In the genomic region with DNA sequence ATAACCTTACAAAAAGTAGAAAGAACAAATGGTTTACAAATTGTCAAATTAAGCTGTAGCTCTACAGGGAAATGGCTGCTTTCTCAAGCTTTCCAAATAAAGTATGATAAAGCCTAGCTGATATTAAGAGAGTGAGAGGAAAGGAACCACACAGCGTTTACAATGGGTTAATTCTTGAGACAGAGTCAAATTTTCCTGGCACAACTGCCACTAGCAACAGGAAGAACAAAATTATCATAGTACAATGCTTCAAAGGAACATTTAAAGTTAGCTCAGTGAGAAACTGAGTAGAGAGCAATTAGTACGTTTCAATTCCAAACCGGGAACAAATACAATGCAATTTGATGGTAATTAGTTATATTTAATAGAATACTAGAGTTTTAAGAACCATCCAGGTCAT, we compare ENCODE assay signal across 15 cellular contexts.
DNase-seq lines count a peak whose midpoint lies in the region; ATAC-seq and TF ChIP-seq lines count a peak whose summit lies in the region.
"Had no signal": no experiment of that assay in that cellular context is flagged by ENCODE, and none has a peak within 500 bp of the region (broad histone marks: within the 10 kb centered on the region; RNA-seq: fewer than 3 reads in every experiment).

No MANE protein-coding gene starts in this region.

- H3K4me2 ChIP-seq in parathyroid adenoma (ENCODE audit: low read length), result no peak overlapping the region
- H3K4me2 ChIP-seq in osteoblast (ENCODE audit: insufficient read depth, low read length), result no peak overlapping the region
- H3K4me2 ChIP-seq: neural progenitor cell, smooth muscle cell had no signal

- H3K27me3 Mint-ChIP-seq in CD4-positive, CD25-positive, alpha-beta regulatory T cell, result no peaks in the 10 kb centered on the region

- H4K20me1 ChIP-seq in osteoblast (ENCODE audit: insufficient read depth, low read length), result no peaks in the 10 kb centered on the region

- no peak overlapping the region for H3K4me3 Mint-ChIP-seq in CD4-positive, CD25-positive, alpha-beta regulatory T cell
- H3K4me3 Mint-ChIP-seq: neural progenitor cell had no signal

- no peak overlapping the region for H3K27ac ChIP-seq in CD4-positive, CD25-positive, alpha-beta regulatory T cell (ENCODE audit: insufficient read depth, low read length, poor library complexity, severe bottlenecking)
- H3K27ac ChIP-seq in parathyroid adenoma (peak overlapping the region; percentile 42), osteoblast (ENCODE audit: low read depth, low read length) (no peak overlapping the region)
- H3K27ac ChIP-seq: neural progenitor cell had no signal

- no peaks in the 10 kb centered on the region for H3K27me3 ChIP-seq in CD4-positive, CD25-positive, alpha-beta regulatory T cell (ENCODE audit: control insufficient read depth, insufficient read depth, low read length)
- no peaks in the 10 kb centered on the region for H3K27me3 ChIP-seq in adipocyte (replicated peaks; ENCODE audit: control insufficient read depth, insufficient read depth, low read length)
- H3K27me3 ChIP-seq in parathyroid adenoma (ENCODE audit: control insufficient read depth, insufficient read depth, low read length), result no peaks in the 10 kb centered on the region
- H3K27me3 ChIP-seq in osteoblast (ENCODE audit: insufficient read depth, low read length), result no peaks in the 10 kb centered on the region
- H3K27me3 ChIP-seq: neural progenitor cell, transverse colon had no signal

- TF ChIP-seq CTCF in fibroblast of pulmonary artery (IDR thresholded peaks at IDR 0.05; ENCODE audit: low read length, missing control alignments) (no peak), parathyroid adenoma (IDR thresholded peaks at IDR 0.05) (no peak), osteoblast (IDR thresholded peaks at IDR 0.05; ENCODE audit: extremely low read depth, low read depth, low read length) (no peak)

- H3K9ac ChIP-seq in adipocyte (ENCODE audit: low read length), result peak overlapping the region; percentile 14
- H3K9ac ChIP-seq in parathyroid adenoma, result no peak overlapping the region
- H3K9ac ChIP-seq: neural progenitor cell had no signal

- H3K4me1 ChIP-seq in CD4-positive, CD25-positive, alpha-beta regulatory T cell (ENCODE audit: control insufficient read depth, insufficient read depth, low read length, poor library complexity, severe bottlenecking), result no peaks in the 10 kb centered on the region
- H3K4me1 ChIP-seq in adipocyte (ENCODE audit: control insufficient read depth, insufficient read depth, low read length), result peaks cover 9% of the 10 kb centered on the region
- no peaks in the 10 kb centered on the region for H3K4me1 ChIP-seq in parathyroid adenoma
- no peaks in the 10 kb centered on the region for H3K4me1 ChIP-seq in osteoblast (ENCODE audit: insufficient read depth, low read length)
- H3K4me1 ChIP-seq: neural progenitor cell had no signal

- peak overlapping the region in 2 of 3 donors; percentile 48 to 52 for H3K27ac Mint-ChIP-seq in CD4-positive, CD25-positive, alpha-beta regulatory T cell
- H3K27ac Mint-ChIP-seq: neural progenitor cell had no signal

- no peak for DNase-seq in CD4-positive, CD25-positive, alpha-beta regulatory T cell
- DNase-seq in adipocyte (ENCODE audit: low read depth), result peak; percentile 37
- peak; percentile 53 for DNase-seq in fibroblast of pulmonary artery (ENCODE audit: low read depth)
- no peak for DNase-seq in NCI-H128 (lab: John Stamatoyannopoulos, UW; ENCODE audit: unreplicated experiment)
- no peak for DNase-seq in osteoblast (ENCODE audit: insufficient read length, low spot score, missing footprints)
- DNase-seq: amygdala, DMS53, left colon, NCI-H2171 treated with DMSO at 0.1 percent for 48 hours, transverse colon had no signal

- no peaks in the 10 kb centered on the region for H3K9me3 Mint-ChIP-seq in CD4-positive, CD25-positive, alpha-beta regulatory T cell
- H3K9me3 Mint-ChIP-seq: neural progenitor cell had no signal

- no peak for ATAC-seq in CD4-positive, CD25-positive, alpha-beta regulatory T cell (ENCODE audit: low read depth in 2 of 2)
- ATAC-seq in HG03108 (IDR thresholded peaks at IDR 0.05; ENCODE audit: unreplicated experiment), result no peak
- no peak for ATAC-seq in HG02970 (IDR thresholded peaks at IDR 0.05; ENCODE audit: low FRiP score, unreplicated experiment)
- ATAC-seq: left colon had no signal

- no peak overlapping the region for H2AFZ ChIP-seq in parathyroid adenoma
- H2AFZ ChIP-seq in osteoblast (ENCODE audit: low read length), result no peak overlapping the region
- H2AFZ ChIP-seq: neural progenitor cell had no signal

- peaks cover 60% of the 10 kb centered on the region for H3K36me3 ChIP-seq in CD4-positive, CD25-positive, alpha-beta regulatory T cell (ENCODE audit: control insufficient read depth, insufficient read depth, low read length)
- peaks cover 54% of the 10 kb centered on the region for H3K36me3 ChIP-seq in adipocyte (ENCODE audit: control insufficient read depth, insufficient read depth, low read length, severe bottlenecking)
- no peaks in the 10 kb centered on the region for H3K36me3 ChIP-seq in parathyroid adenoma (ENCODE audit: control insufficient read depth, insufficient read depth, low read length)
- peaks cover 24% of the 10 kb centered on the region for H3K36me3 ChIP-seq in osteoblast (ENCODE audit: insufficient read depth, low read length)

- peaks cover 51% of the 10 kb centered on the region for H3K36me3 Mint-ChIP-seq in CD4-positive, CD25-positive, alpha-beta regulatory T cell

- H3K4me3 ChIP-seq in CD4-positive, CD25-positive, alpha-beta regulatory T cell (ENCODE audit: low read depth, low read length), result no peak overlapping the region
- H3K4me3 ChIP-seq in adipocyte (ENCODE audit: low read length) (no peak overlapping the region), fibroblast of pulmonary artery (replicated peaks; ENCODE audit: low read depth, low read length) (no peak overlapping the region), parathyroid adenoma (ENCODE audit: low read depth, low read length) (no peak overlapping the region), osteoblast (ENCODE audit: insufficient read depth, low read length) (no peak overlapping the region)
- H3K4me3 ChIP-seq: neural progenitor cell, smooth muscle cell, transverse colon had no signal

- H3K4me1 Mint-ChIP-seq in CD4-positive, CD25-positive, alpha-beta regulatory T cell, result peaks cover 16 to 30% (median 23%) of the 10 kb centered on the region in 4 donors
- H3K4me1 Mint-ChIP-seq: neural progenitor cell had no signal

- H3K9me3 ChIP-seq in CD4-positive, CD25-positive, alpha-beta regulatory T cell (ENCODE audit: control insufficient read depth in 2 of 2, low read length in 2 of 2), result no peaks in the 10 kb centered on the region
- H3K9me3 ChIP-seq in adipocyte (ENCODE audit: control insufficient read depth, low read length), result no peaks in the 10 kb centered on the region
- H3K9me3 ChIP-seq in parathyroid adenoma (ENCODE audit: control insufficient read depth, low read length), result no peaks in the 10 kb centered on the region
- H3K9me3 ChIP-seq in osteoblast (ENCODE audit: low read depth, low read length), result no peaks in the 10 kb centered on the region
- H3K9me3 ChIP-seq: transverse colon had no signal

- H3K79me2 ChIP-seq in parathyroid adenoma (no peaks in the 10 kb centered on the region), osteoblast (ENCODE audit: insufficient read depth, low read length) (peaks cover 22% of the 10 kb centered on the region)

Comparison
In these comparisons a context has a peak if more than half of its experiments do, and no peak if none do; other contexts are left out.
1. DNase-seq: peak in adipocyte (single experiment) and fibroblast of pulmonary artery (single experiment); none in CD4-positive, CD25-positive, alpha-beta regulatory T cell (0 of 3), NCI-H128 (single experiment) and osteoblast (single experiment).